13 cellular contexts compared by ENCODE assay signal in the genomic region with DNA sequence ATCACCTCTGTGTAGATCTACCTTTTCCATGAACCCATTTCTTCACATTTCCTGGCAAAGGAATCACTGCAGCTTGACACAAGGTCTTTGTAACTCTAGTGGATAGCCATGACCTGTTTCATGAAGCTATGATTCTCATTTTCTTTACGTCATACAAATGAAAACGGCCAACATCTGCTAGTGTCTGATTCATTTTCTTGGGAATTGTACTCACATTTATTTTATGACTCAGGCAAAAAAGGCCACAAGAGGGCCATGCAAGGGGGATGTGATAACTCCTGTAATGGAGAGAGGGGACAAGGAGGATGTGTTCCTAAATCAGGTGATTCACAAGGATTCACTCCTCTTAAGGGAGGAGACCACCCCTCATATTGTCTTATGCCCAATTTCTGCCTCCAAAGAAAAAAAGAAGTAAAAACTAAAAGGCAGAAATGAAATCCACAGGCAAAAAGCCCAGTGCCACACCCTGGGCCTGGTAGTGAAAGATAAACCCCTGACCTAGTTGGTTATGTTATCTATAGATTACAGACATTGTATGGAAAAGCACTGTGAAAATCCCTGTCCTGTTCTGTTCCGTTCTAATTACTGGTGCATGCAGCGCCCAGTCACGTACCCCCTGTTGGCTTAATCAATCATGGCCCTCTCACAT.
A peak's percentile ranks its signal among the peaks of the same experiment; 100 is the strongest.
DNase-seq lines count a peak whose midpoint lies in the region; ATAC-seq lines count a peak whose summit lies in the region.
"Had no signal": no experiment of that assay in that cellular context is flagged by ENCODE, and none has a peak within 500 bp of the region (broad histone marks: within the 10 kb centered on the region; RNA-seq: fewer than 3 reads in every experiment).

No MANE protein-coding gene starts in this region.

- DNase-seq in ELR (ENCODE audit: low read depth), result peak; percentile 95
- peak; percentile 84 for DNase-seq in RPMI7951 (ENCODE audit: low read depth)
- DNase-seq in dedifferentiated amniotic fluid mesenchymal stem cell (ENCODE audit: extremely low spot score), result peak; percentile 67
- peak; percentile 12 for DNase-seq in renal cortical epithelial cell (ENCODE audit: low read depth)
- no peak for DNase-seq in islet precursor cell
- no peak for DNase-seq in stimulated activated CD4-positive, alpha-beta T cell treated with anti-CD3 and anti-CD28 coated beads, Interleukin-1b, Interleukin-23, amount 100 ng/mL, for 48 hours
- DNase-seq: activated T-cell treated with anti-CD3 and anti-CD28 coated beads for 4 hours; central memory CD4-positive, alpha-beta T cell; foreskin melanocyte; left ventricle myocardium superior; RPMI8226 had no signal

- ATAC-seq in GM21390 (IDR thresholded peaks at IDR 0.05; ENCODE audit: unreplicated experiment), result no peak
- ATAC-seq: left ventricle myocardium superior; stimulated activated memory B cell treated with anti-CD40 and anti-IgM and Interleukin-4, amounts not matched to agents 10 μg/mL and 1 μg/mL and 100 μg/mL, for 72 hours had no signal

Comparison
In these comparisons a context has a peak if more than half of its experiments do, and no peak if none do; other contexts are left out.
1. DNase-seq: peak in ELR (single experiment), RPMI7951 (single experiment), dedifferentiated amniotic fluid mesenchymal stem cell (single experiment) and renal cortical epithelial cell (single experiment); none in islet precursor cell (single experiment) and stimulated activated CD4-positive, alpha-beta T cell treated with anti-CD3 and anti-CD28 coated beads, Interleukin-1b, Interleukin-23, amount 100 ng/mL, for 48 hours (single experiment).